10 cellular contexts compared by ENCODE assay signal in genomic region chr6:132763269-132763668, GRCh38. TPM values are rescaled to one million over a fixed set of nuclear protein-coding genes. Genes with fewer than 3 reads are reported as not detected.
DNase-seq lines count a peak whose midpoint lies in the region; ATAC-seq and TF ChIP-seq lines count a peak whose summit lies in the region.
"Had no signal": no experiment of that assay in that cellular context is flagged by ENCODE, and none has a peak within 500 bp of the region (broad histone marks: within the 10 kb centered on the region; RNA-seq: fewer than 3 reads in every experiment).

No MANE protein-coding gene starts in this region.

- 13% methylated on average over 2 of the region's 2 CpGs for WGBS in SK-N-SH (ENCODE audit: low lambda C conversion rate)

- H3K4me3 Mint-ChIP-seq in CD14-positive monocyte, result peak overlapping the region; percentile 53 to 76
- peak overlapping the region; percentile 73 for H3K4me3 Mint-ChIP-seq in activated CD4-positive, alpha-beta T cell treated with anti-CD3 and anti-CD28 coated beads, Interleukin-2, amount 10 ng/mL, durations not matched to agents 7 days and 5 days

- DNase-seq in CD14-positive monocyte (ENCODE audit: low spot score) (no peak), left lung (no peak), NCI-H2081 (lab: John Stamatoyannopoulos, UW) (no peak), SK-N-SH (no peak), ureter (ENCODE audit: low spot score) (no peak)
- DNase-seq in activated CD4-positive, alpha-beta T cell treated with anti-CD3 and anti-CD28 coated beads, Interleukin-2, amount 10 ng/mL, durations not matched to agents 7 days and 5 days, result peak; percentile 77

- no peaks in the 10 kb centered on the region for H4K20me1 ChIP-seq in SK-N-SH (ENCODE audit: insufficient read depth)
- H4K20me1 ChIP-seq: BLaER1 treated with 17β-estradiol and CSF1 and Interleukin-3, amounts not matched to agents 10 nM and 100 nM had no signal

- no peaks in the 10 kb centered on the region for H3K27me3 ChIP-seq in left lung
- H3K27me3 ChIP-seq in SK-N-SH (ENCODE audit: insufficient read depth), result peaks cover 24% of the 10 kb centered on the region; the same call in 1 of the 2 replicates
- H3K27me3 ChIP-seq: BLaER1 treated with 17β-estradiol and CSF1 and Interleukin-3, amounts not matched to agents 10 nM and 100 nM had no signal

- peaks cover 57% of the 10 kb centered on the region for H3K4me1 Mint-ChIP-seq in CD14-positive monocyte
- peaks cover 36% of the 10 kb centered on the region for H3K4me1 Mint-ChIP-seq in activated CD4-positive, alpha-beta T cell treated with anti-CD3 and anti-CD28 coated beads, Interleukin-2, amount 10 ng/mL, durations not matched to agents 7 days and 5 days

- H3K27ac Mint-ChIP-seq in CD14-positive monocyte, result peak overlapping the region; percentile 27 to 92 (median 80)
- peak overlapping the region; percentile 88 for H3K27ac Mint-ChIP-seq in activated CD4-positive, alpha-beta T cell treated with anti-CD3 and anti-CD28 coated beads, Interleukin-2, amount 10 ng/mL, durations not matched to agents 7 days and 5 days

- TF ChIP-seq CTCF in CD14-positive monocyte (IDR thresholded peaks at IDR 0.05), result no peak
- no peak for TF ChIP-seq CTCF in left lung (IDR thresholded peaks at IDR 0.05)
- no peak for TF ChIP-seq CTCF in SK-N-SH (IDR thresholded peaks at IDR 0.05)

- H3K27me3 Mint-ChIP-seq in CD14-positive monocyte (ENCODE audit: low read depth in 3 of 3), result peaks cover 0 to 2% (median 0%) of the 10 kb centered on the region in 3 donors
- no peaks in the 10 kb centered on the region for H3K27me3 Mint-ChIP-seq in activated CD4-positive, alpha-beta T cell treated with anti-CD3 and anti-CD28 coated beads, Interleukin-2, amount 10 ng/mL, durations not matched to agents 7 days and 5 days

- CTCF ChIA-PET in activated CD4-positive, alpha-beta T cell treated with anti-CD3 and anti-CD28 coated beads, Interleukin-2, amount 10 ng/mL, durations not matched to agents 7 days and 5 days (lab: Charles Lee), result interaction anchor here (0.5 to 2.2 kb wide), 10 partner anchors 14 to 628 kb away, joined by 3 to 6 read pairs (median 3); no protein-coding TSS in a partner anchor
- CTCF ChIA-PET in SK-N-SH (lab: Yijun Ruan, JAX), result interaction anchor here (1.2 kb wide), 1 partner anchor 171 kb away, joined by 3 read pairs; no protein-coding TSS in a partner anchor

- H3K9ac ChIP-seq in SK-N-SH, result no peak overlapping the region

- H3K9me3 ChIP-seq in left lung, result no peaks in the 10 kb centered on the region
- no peaks in the 10 kb centered on the region for H3K9me3 ChIP-seq in SK-N-SH
- H3K9me3 ChIP-seq: BLaER1 treated with 17β-estradiol and CSF1 and Interleukin-3, amounts not matched to agents 10 nM and 100 nM had no signal

- H3K4me1 ChIP-seq in left lung (peaks cover 0 to 33% of the 10 kb centered on the region in 2 donors), SK-N-SH (ENCODE audit: control insufficient read depth in 1 of 2, insufficient read depth in 2 of 2, low read depth in 1 of 2, low read length in 1 of 2) (no peaks in the 10 kb centered on the region; a peak in 1 of 4 replicates)

- no peaks in the 10 kb centered on the region for H3F3A ChIP-seq in SK-N-SH (replicated peaks; ENCODE audit: insufficient read depth)

- H2AFZ ChIP-seq in SK-N-SH (ENCODE audit: low read depth), result no peak overlapping the region

- H3K4me3 ChIP-seq in left lung, result no peak overlapping the region
- no peak overlapping the region for H3K4me3 ChIP-seq in SK-N-SH (ENCODE audit: low read depth in 2 of 2, low read length in 1 of 2)
- H3K4me3 ChIP-seq: BLaER1 treated with 17β-estradiol and CSF1 and Interleukin-3, amounts not matched to agents 10 nM and 100 nM had no signal

- no peaks in the 10 kb centered on the region for H3K9me2 ChIP-seq in SK-N-SH

- TF ChIP-seq EP300 in SK-N-SH (IDR thresholded peaks at IDR 0.05; ENCODE audit: borderline replicate concordance in 1 of 2, low read depth in 1 of 2, low read length in 1 of 2), result no peak

- H3K27ac ChIP-seq in left lung (no peak overlapping the region), SK-N-SH (ENCODE audit: low read depth in 2 of 2, low read length in 1 of 2) (no peak overlapping the region)

- H3K9me3 Mint-ChIP-seq in CD14-positive monocyte, result peaks cover 0 to 2% (median 0%) of the 10 kb centered on the region in 7 donors
- no peaks in the 10 kb centered on the region for H3K9me3 Mint-ChIP-seq in activated CD4-positive, alpha-beta T cell treated with anti-CD3 and anti-CD28 coated beads, Interleukin-2, amount 10 ng/mL, durations not matched to agents 7 days and 5 days

- TF ChIP-seq RAD21 in SK-N-SH (IDR thresholded peaks at IDR 0.05; ENCODE audit: low read length), result no peak

- H3K79me2 ChIP-seq in SK-N-SH (ENCODE audit: insufficient read depth), result no peaks in the 10 kb centered on the region

- no peak overlapping the region for H3K4me2 ChIP-seq in SK-N-SH

- H3K36me3 ChIP-seq in left lung (no peaks in the 10 kb centered on the region), SK-N-SH (replicated peaks in 1 of 2; ENCODE audit: control insufficient read depth in 1 of 2, insufficient read depth in 2 of 2, low read length in 1 of 2) (no peaks in the 10 kb centered on the region)
- H3K36me3 ChIP-seq: BLaER1 treated with 17β-estradiol and CSF1 and Interleukin-3, amounts not matched to agents 10 nM and 100 nM had no signal

- intact Hi-C loops in CD14-positive monocyte (cut with micrococcal nuclease) (no loop called here), left lung (cut with DNase I) (no loop called here)

- ATAC-seq in GM19468 (IDR thresholded peaks at IDR 0.05; ENCODE audit: extremely low read depth, unreplicated experiment), result peak; percentile 91
- ATAC-seq in HG03521 (IDR thresholded peaks at IDR 0.05; ENCODE audit: unreplicated experiment), result peak; percentile 87
- ATAC-seq in left lung, result peak; percentile 21

- POLR2A ChIA-PET in activated CD4-positive, alpha-beta T cell treated with anti-CD3 and anti-CD28 coated beads, Interleukin-2, amount 10 ng/mL, durations not matched to agents 7 days and 5 days (lab: Charles Lee), result no interaction called here
- POLR2A ChIA-PET in SK-N-SH (lab: Yijun Ruan, JAX), result no interaction called here

- peaks cover 8 to 10% of the 10 kb centered on the region in 2 donors for H3K36me3 Mint-ChIP-seq in CD14-positive monocyte
- H3K36me3 Mint-ChIP-seq in activated CD4-positive, alpha-beta T cell treated with anti-CD3 and anti-CD28 coated beads, Interleukin-2, amount 10 ng/mL, durations not matched to agents 7 days and 5 days (ENCODE audit: low read depth), result peaks cover 5% of the 10 kb centered on the region

TF ChIP-seq in SK-N-SH, 30 proteins besides CTCF, POLR2A, EP300 and RAD21 (continues in another document):
- TF ChIP-seq FOXJ3 (CRISPR knock-in tag; IDR thresholded peaks at IDR 0.05) (no peak), YY1 (IDR thresholded peaks at IDR 0.05; ENCODE audit: low read depth) (no peak), NRF1 (IDR thresholded peaks at IDR 0.05; ENCODE audit: low read depth, low read length) (no peak), SMC3 (IDR thresholded peaks at IDR 0.05; ENCODE audit: low read depth, low read length) (no peak), PBX3 (IDR thresholded peaks at IDR 0.05) (no peak), RFX5 (IDR thresholded peaks at IDR 0.05; ENCODE audit: low read length) (no peak), USF1 (IDR thresholded peaks at IDR 0.05; ENCODE audit: borderline replicate concordance, low read depth) (no peak)

RNA-seq across cellular contexts. Expression of gene VNN2, which starts 5.6 kb away (rescaled TPM):
- polyA plus RNA-seq in CD14-positive monocyte, result 100 to 1,000 TPM; 359 to 394 TPM
- 10 to 100 TPM; 12.8 to 16.1 TPM for total RNA-seq in activated CD4-positive, alpha-beta T cell treated with anti-CD3 and anti-CD28 coated beads, Interleukin-2, amount 10 ng/mL, durations not matched to agents 7 days and 5 days
- total RNA-seq in left lung, result 10 to 100 TPM in 1 of 2 donors, 1 to 10 TPM in 1; 4.0 to 58.8 TPM
- not detected in 2 replicates for polyA plus RNA-seq in SK-N-SH (2012; rRNA removed)
- not detected in 2 replicates for polyA plus RNA-seq in SK-N-SH (2012; cell fraction: cytosol; rRNA removed)
- not detected in 2 replicates for polyA plus RNA-seq in SK-N-SH (2012; cell fraction: nucleus; rRNA removed)
- total RNA-seq in ureter, result 2.2 TPM
- total RNA-seq: myocyte had no signal

RNA-seq across cellular contexts. Expression of gene SLC18B1, which starts 35.2 kb away (rescaled TPM):
- polyA plus RNA-seq in CD14-positive monocyte (10 to 100 TPM; 24.8 to 36.6 TPM), SK-N-SH (2012; rRNA removed) (1.2 and 1.5 TPM in 2 replicates)
- 1 to 10 TPM; 9.1 to 9.3 TPM for total RNA-seq in activated CD4-positive, alpha-beta T cell treated with anti-CD3 and anti-CD28 coated beads, Interleukin-2, amount 10 ng/mL, durations not matched to agents 7 days and 5 days
- total RNA-seq in left lung (10 to 100 TPM; 10.8 to 15.0 TPM), ureter (12.8 TPM)
- 1.3 and 2.0 TPM in 2 replicates for polyA plus RNA-seq in SK-N-SH (2012; cell fraction: cytosol; rRNA removed)
- 0.65 and 2.1 TPM in 2 replicates for polyA plus RNA-seq in SK-N-SH (2012; cell fraction: nucleus; rRNA removed)

RNA-seq across cellular contexts. Expression of gene VNN1, which starts 49.4 kb away (rescaled TPM):
- polyA plus RNA-seq in CD14-positive monocyte (10 to 100 TPM; 47.9 to 61.2 TPM), SK-N-SH (2012; rRNA removed) (not detected in 2 replicates)
- total RNA-seq in activated CD4-positive, alpha-beta T cell treated with anti-CD3 and anti-CD28 coated beads, Interleukin-2, amount 10 ng/mL, durations not matched to agents 7 days and 5 days, result not detected
- total RNA-seq in left lung (1 to 10 TPM; 1.4 to 10.0 TPM), ureter (0.23 TPM)
- not detected in 2 replicates for polyA plus RNA-seq in SK-N-SH (2012; cell fraction: cytosol; rRNA removed)
- not detected in 2 replicates for polyA plus RNA-seq in SK-N-SH (2012; cell fraction: nucleus; rRNA removed)

RNA-seq across cellular contexts. Expression of gene RPS12, which starts 51.1 kb away (rescaled TPM):
- polyA plus RNA-seq in CD14-positive monocyte (100 to 1,000 TPM; 599 to 618 TPM), SK-N-SH (2012; rRNA removed) (5,258 and 5,462 TPM in 2 replicates)
- total RNA-seq in activated CD4-positive, alpha-beta T cell treated with anti-CD3 and anti-CD28 coated beads, Interleukin-2, amount 10 ng/mL, durations not matched to agents 7 days and 5 days, result 1,000 to 10,000 TPM in 1 of 2 experiments, 100 to 1,000 TPM in 1; 911 to 1,438 TPM
- total RNA-seq in left lung (1,000 to 10,000 TPM; 1,016 to 1,304 TPM), ureter (1,065 TPM)
- polyA plus RNA-seq in SK-N-SH (2012; cell fraction: cytosol; rRNA removed), result 5,646 and 5,854 TPM in 2 replicates
- polyA plus RNA-seq in SK-N-SH (2012; cell fraction: nucleus; rRNA removed), result 941 and 1,201 TPM in 2 replicates

Comparison
In these comparisons a context has a peak if more than half of its experiments do, and no peak if none do; other contexts are left out.
1. ATAC-seq: peak in every context shown above with its lines; median percentile 91 in GM19468; 87 in HG03521; 21 in left lung.